In the genomic region with DNA sequence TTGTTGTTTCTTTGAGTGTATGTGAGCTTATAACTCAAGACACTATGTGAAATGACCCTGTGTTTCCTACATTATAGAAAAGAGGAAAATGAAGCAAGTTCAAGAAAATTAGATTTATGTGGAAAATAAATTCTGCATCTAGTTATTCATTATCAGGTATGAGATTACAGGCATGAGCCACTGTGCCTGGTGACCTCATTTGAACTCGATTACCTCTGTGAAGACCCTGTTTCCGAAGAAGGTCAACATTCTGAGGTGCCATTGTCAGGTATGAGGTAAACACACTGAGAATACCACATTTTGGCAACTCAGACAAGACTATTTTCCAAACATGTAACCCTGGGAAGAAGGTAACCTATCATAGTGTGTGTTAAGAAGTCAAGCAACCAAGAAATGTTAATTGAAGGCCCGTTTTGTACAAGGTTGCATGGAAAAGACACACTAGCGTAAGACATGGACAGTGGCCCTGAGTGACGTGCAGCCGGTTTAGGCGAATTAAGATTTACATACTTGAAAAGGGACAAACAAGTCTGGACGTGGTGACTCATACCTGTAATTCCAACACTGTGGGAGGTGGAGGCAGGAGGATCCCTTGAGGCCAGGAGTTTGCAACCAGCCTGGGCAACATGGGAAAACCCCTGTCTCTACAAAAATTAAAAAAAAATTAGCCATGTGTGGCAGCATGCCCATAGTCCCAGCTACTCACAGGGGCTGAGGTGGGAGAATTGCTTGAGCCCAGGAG, we compare ENCODE assay signal across 10 cellular contexts.
A peak's percentile ranks its signal among the peaks of the same experiment; 100 is the strongest.
DNase-seq lines count a peak whose midpoint lies in the region; ATAC-seq and TF ChIP-seq lines count a peak whose summit lies in the region.
"Had no signal": no experiment of that assay in that cellular context is flagged by ENCODE, and none has a peak within 500 bp of the region (broad histone marks: within the 10 kb centered on the region; RNA-seq: fewer than 3 reads in every experiment).

No MANE protein-coding gene starts in this region.

- H3K9me3 ChIP-seq in SK-N-SH (no peaks in the 10 kb centered on the region), SJCRH30 (replicated peaks) (no peaks in the 10 kb centered on the region)

- H2AFZ ChIP-seq in SK-N-SH (ENCODE audit: low read depth), result no peak overlapping the region

- DNase-seq in SK-N-SH (no peak), T1000 (lab: John Stamatoyannopoulos, UW) (peak; percentile 51), islet precursor cell (peak; percentile 79), SJCRH30 (no peak), C1 segment of cervical spinal cord (lab: John Stamatoyannopoulos, UW) (no peak), lower leg skin (ENCODE audit: low spot score in 2 of 2) (no peak)
- no peak for DNase-seq in activated naive CD4-positive, alpha-beta T cell treated with anti-CD3 and anti-CD28 coated beads for 36 hours
- DNase-seq: activated naive CD4-positive, alpha-beta T cell treated with Interleukin-2 at 50 U/mL for 16 hours; NCI-H146 had no signal

- H3K9me2 ChIP-seq in SK-N-SH, result no peaks in the 10 kb centered on the region

- intact Hi-C loops in activated naive CD4-positive, alpha-beta T cell treated with anti-CD3 and anti-CD28 coated beads for 36 hours (cut with micrococcal nuclease), result no loop called here
- intact Hi-C loops in lower leg skin (cut with DNase I; ENCODE audit: low total_unique reads), result no loop called here

- no peaks in the 10 kb centered on the region for H3K36me3 ChIP-seq in SK-N-SH (replicated peaks in 1 of 2; ENCODE audit: control insufficient read depth in 1 of 2, insufficient read depth in 2 of 2, low read length in 1 of 2)
- H3K36me3 ChIP-seq in SJCRH30, result no peaks in the 10 kb centered on the region

- 87% methylated on average over 8 of the region's 8 CpGs for WGBS in SK-N-SH (ENCODE audit: low lambda C conversion rate)
- 67 to 82% methylated on average over 8 of the region's 8 CpGs for WGBS in lower leg skin, 2 donors

- H3K4me2 ChIP-seq in SK-N-SH, result no peak overlapping the region; the same call in 1 of the 2 replicates

- TF ChIP-seq CTCF in SK-N-SH (IDR thresholded peaks at IDR 0.05), result no peak
- no peak for TF ChIP-seq CTCF in lower leg skin (IDR thresholded peaks at IDR 0.05)

- no peaks in the 10 kb centered on the region for H4K20me1 ChIP-seq in SK-N-SH (ENCODE audit: insufficient read depth)

- ATAC-seq in SK-N-SH treated with all-trans-retinoic acid at 6 μM for 48 hours, result no peak

- no peak for TF ChIP-seq EP300 in SK-N-SH (IDR thresholded peaks at IDR 0.05; ENCODE audit: borderline replicate concordance in 1 of 2, low read depth in 1 of 2, low read length in 1 of 2)

- H3K4me1 ChIP-seq in SK-N-SH (ENCODE audit: control insufficient read depth in 1 of 2, insufficient read depth in 2 of 2, low read depth in 1 of 2, low read length in 1 of 2) (peaks cover 4 to 8% of the 10 kb centered on the region in 2 experiments; a peak in 2 of 4 replicates), SJCRH30 (no peaks in the 10 kb centered on the region)

- CTCF ChIA-PET in SK-N-SH (lab: Yijun Ruan, JAX), result interaction anchor here (1.1 kb wide), 1 partner anchor 25 kb away, joined by 3 read pairs; no protein-coding TSS in a partner anchor
- CTCF ChIA-PET in activated naive CD4-positive, alpha-beta T cell treated with anti-CD3 and anti-CD28 coated beads for 36 hours (lab: Charles Lee), result no interaction called here

- no peak for TF ChIP-seq RAD21 in SK-N-SH (IDR thresholded peaks at IDR 0.05; ENCODE audit: low read length)

- POLR2A ChIA-PET in SK-N-SH (lab: Yijun Ruan, JAX), result no interaction called here

- no peak overlapping the region for H3K4me3 Mint-ChIP-seq in activated naive CD4-positive, alpha-beta T cell treated with anti-CD3 and anti-CD28 coated beads for 36 hours

- TF ChIP-seq POLR2A in lower leg skin (IDR thresholded peaks at IDR 0.05), result no peak

- H3K27me3 ChIP-seq in SK-N-SH (ENCODE audit: insufficient read depth) (no peaks in the 10 kb centered on the region), SJCRH30 (no peaks in the 10 kb centered on the region)

- H3K79me2 ChIP-seq in SK-N-SH (ENCODE audit: insufficient read depth), result no peaks in the 10 kb centered on the region

- H3F3A ChIP-seq in SK-N-SH (replicated peaks; ENCODE audit: insufficient read depth), result no peaks in the 10 kb centered on the region

- no peaks in the 10 kb centered on the region for H3K27me3 Mint-ChIP-seq in activated naive CD4-positive, alpha-beta T cell treated with anti-CD3 and anti-CD28 coated beads for 36 hours (ENCODE audit: low read depth)

- H3K36me3 Mint-ChIP-seq in activated naive CD4-positive, alpha-beta T cell treated with anti-CD3 and anti-CD28 coated beads for 36 hours (ENCODE audit: low read depth), result no peaks in the 10 kb centered on the region

- no peak overlapping the region for H3K27ac Mint-ChIP-seq in activated naive CD4-positive, alpha-beta T cell treated with anti-CD3 and anti-CD28 coated beads for 36 hours

- H3K27ac ChIP-seq in SK-N-SH (ENCODE audit: low read depth in 2 of 2, low read length in 1 of 2), result no peak overlapping the region
- no peak overlapping the region for H3K27ac ChIP-seq in SJCRH30

- no peak overlapping the region for H3K9ac ChIP-seq in SK-N-SH

- peaks cover under 1% of the 10 kb centered on the region for H3K4me1 Mint-ChIP-seq in activated naive CD4-positive, alpha-beta T cell treated with anti-CD3 and anti-CD28 coated beads for 36 hours (ENCODE audit: low read depth)

- H3K4me3 ChIP-seq in SK-N-SH (ENCODE audit: low read depth in 2 of 2, low read length in 1 of 2) (no peak overlapping the region), SJCRH30 (no peak overlapping the region), lower leg skin (ENCODE audit: low read depth, poor library complexity, severe bottlenecking) (no peak overlapping the region)

- H3K9me3 Mint-ChIP-seq in activated naive CD4-positive, alpha-beta T cell treated with anti-CD3 and anti-CD28 coated beads for 36 hours, result peaks cover 2% of the 10 kb centered on the region

TF ChIP-seq in SK-N-SH, 30 proteins besides CTCF, POLR2A, EP300 and RAD21:
- no peak for TF ChIP-seq MXI1 (IDR thresholded peaks at IDR 0.05; ENCODE audit: low read depth, low read length)
- TF ChIP-seq, protein P1, sequence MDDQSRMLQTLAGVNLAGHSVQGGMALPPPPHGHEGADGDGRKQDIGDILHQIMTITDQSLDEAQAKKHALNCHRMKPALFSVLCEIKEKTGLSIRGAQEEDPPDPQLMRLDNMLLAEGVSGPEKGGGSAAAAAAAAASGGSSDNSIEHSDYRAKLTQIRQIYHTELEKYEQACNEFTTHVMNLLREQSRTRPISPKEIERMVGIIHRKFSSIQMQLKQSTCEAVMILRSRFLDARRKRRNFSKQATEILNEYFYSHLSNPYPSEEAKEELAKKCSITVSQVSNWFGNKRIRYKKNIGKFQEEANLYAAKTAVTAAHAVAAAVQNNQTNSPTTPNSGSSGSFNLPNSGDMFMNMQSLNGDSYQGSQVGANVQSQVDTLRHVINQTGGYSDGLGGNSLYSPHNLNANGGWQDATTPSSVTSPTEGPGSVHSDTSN (IDR thresholded peaks at IDR 0.05), result 0 out of 2 replicates have a peak, but pooled peaks have one; percentile 5

TF ChIP-seq in SK-N-SH treated with all-trans-retinoic acid at 6 μM for 48 hours, 23 proteins besides CTCF, POLR2A, EP300 and RAD21:
- no peak for TF ChIP-seq GLIS3 (CRISPR knock-in tag; IDR thresholded peaks at IDR 0.05)
- TF ChIP-seq, protein P2, sequence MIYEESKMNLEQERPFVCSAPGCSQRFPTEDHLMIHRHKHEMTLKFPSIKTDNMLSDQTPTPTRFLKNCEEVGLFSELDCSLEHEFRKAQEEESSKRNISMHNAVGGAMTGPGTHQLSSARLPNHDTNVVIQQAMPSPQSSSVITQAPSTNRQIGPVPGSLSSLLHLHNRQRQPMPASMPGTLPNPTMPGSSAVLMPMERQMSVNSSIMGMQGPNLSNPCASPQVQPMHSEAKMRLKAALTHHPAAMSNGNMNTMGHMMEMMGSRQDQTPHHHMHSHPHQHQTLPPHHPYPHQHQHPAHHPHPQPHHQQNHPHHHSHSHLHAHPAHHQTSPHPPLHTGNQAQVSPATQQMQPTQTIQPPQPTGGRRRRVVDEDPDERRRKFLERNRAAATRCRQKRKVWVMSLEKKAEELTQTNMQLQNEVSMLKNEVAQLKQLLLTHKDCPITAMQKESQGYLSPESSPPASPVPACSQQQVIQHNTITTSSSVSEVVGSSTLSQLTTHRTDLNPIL (CRISPR knock-in tag; IDR thresholded peaks at IDR 0.05; ENCODE audit: low read depth), result no peak
- no peak for TF ChIP-seq ZFP30 (CRISPR knock-in tag; IDR thresholded peaks at IDR 0.05)
- no peak for TF ChIP-seq ZNF70 (CRISPR knock-in tag; IDR thresholded peaks at IDR 0.05)
- TF ChIP-seq BACH2 (CRISPR knock-in tag; IDR thresholded peaks at IDR 0.05; ENCODE audit: borderline replicate concordance), result no peak
- no peak for TF ChIP-seq ESRRG (CRISPR knock-in tag; IDR thresholded peaks at IDR 0.05)
- TF ChIP-seq SNAI2 (CRISPR knock-in tag; IDR thresholded peaks at IDR 0.05), result no peak
- TF ChIP-seq ZNF8 (CRISPR knock-in tag; IDR thresholded peaks at IDR 0.05), result no peak
- TF ChIP-seq TCF4 (CRISPR knock-in tag; IDR thresholded peaks at IDR 0.05; ENCODE audit: borderline replicate concordance), result no peak
- TF ChIP-seq ZNF565 (CRISPR knock-in tag; conservative IDR thresholded peaks at IDR 0.05; ENCODE audit: low read depth), result no peak
- no peak for TF ChIP-seq PPARA (CRISPR knock-in tag; IDR thresholded peaks at IDR 0.05; ENCODE audit: borderline replicate concordance)
- TF ChIP-seq OSR1 (CRISPR knock-in tag; IDR thresholded peaks at IDR 0.05), result no peak
- TF ChIP-seq, protein P3, sequence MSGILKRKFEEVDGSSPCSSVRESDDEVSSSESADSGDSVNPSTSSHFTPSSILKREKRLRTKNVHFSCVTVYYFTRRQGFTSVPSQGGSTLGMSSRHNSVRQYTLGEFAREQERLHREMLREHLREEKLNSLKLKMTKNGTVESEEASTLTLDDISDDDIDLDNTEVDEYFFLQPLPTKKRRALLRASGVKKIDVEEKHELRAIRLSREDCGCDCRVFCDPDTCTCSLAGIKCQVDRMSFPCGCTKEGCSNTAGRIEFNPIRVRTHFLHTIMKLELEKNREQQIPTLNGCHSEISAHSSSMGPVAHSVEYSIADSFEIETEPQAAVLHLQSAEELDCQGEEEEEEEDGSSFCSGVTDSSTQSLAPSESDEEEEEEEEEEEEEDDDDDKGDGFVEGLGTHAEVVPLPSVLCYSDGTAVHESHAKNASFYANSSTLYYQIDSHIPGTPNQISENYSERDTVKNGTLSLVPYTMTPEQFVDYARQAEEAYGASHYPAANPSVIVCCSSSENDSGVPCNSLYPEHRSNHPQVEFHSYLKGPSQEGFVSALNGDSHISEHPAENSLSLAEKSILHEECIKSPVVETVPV (CRISPR knock-in tag; IDR thresholded peaks at IDR 0.05), result no peak
- TF ChIP-seq ZC3H10 (CRISPR knock-in tag; IDR thresholded peaks at IDR 0.05), result no peak
- TF ChIP-seq CSDC2 (CRISPR knock-in tag; IDR thresholded peaks at IDR 0.05), result no peak

Comparison
In these comparisons a context has a peak if more than half of its experiments do, and no peak if none do; other contexts are left out.
1. DNase-seq: peak in T1000 (single experiment) and islet precursor cell (single experiment); none in SK-N-SH (single experiment), SJCRH30 (0 of 2), activated naive CD4-positive, alpha-beta T cell treated with anti-CD3 and anti-CD28 coated beads for 36 hours (single experiment), C1 segment of cervical spinal cord (0 of 14) and lower leg skin (0 of 2).